ENCODE assay signal across 26 cellular contexts in genomic region chr17:54944796-54945195, GRCh38. TPM values are rescaled to one million over a fixed set of nuclear protein-coding genes. Genes with fewer than 3 reads are reported as not detected.
DNase-seq lines count a peak whose midpoint lies in the region; ATAC-seq, FAIRE-seq and TF ChIP-seq lines count a peak whose summit lies in the region.
"Had no signal": no experiment of that assay in that cellular context is flagged by ENCODE, and none has a peak within 500 bp of the region (broad histone marks: within the 10 kb centered on the region; RNA-seq: fewer than 3 reads in every experiment).

No MANE protein-coding gene starts in this region.

- no peak overlapping the region for H3K9ac ChIP-seq in mesenchymal stem cell (ENCODE audit: low read length)
- H3K9ac ChIP-seq: neural progenitor cell had no signal

- no peak overlapping the region for H2BK5ac ChIP-seq in mesenchymal stem cell (ENCODE audit: low read depth, low read length, poor library complexity, severe bottlenecking)

- H2BK120ac ChIP-seq in mesenchymal stem cell (ENCODE audit: low read depth, low read length), result no peak overlapping the region

- TF ChIP-seq CTCF in cardiac fibroblast (IDR thresholded peaks at IDR 0.05; ENCODE audit: low read depth, low read length), result no peak

- H2AFZ ChIP-seq in mesenchymal stem cell (ENCODE audit: low read depth, low read length), result no peak overlapping the region
- H2AFZ ChIP-seq: neural progenitor cell had no signal

- H2AK5ac ChIP-seq in mesenchymal stem cell (ENCODE audit: low read length, severe bottlenecking), result no peak overlapping the region

- no peak overlapping the region for H2BK15ac ChIP-seq in mesenchymal stem cell (ENCODE audit: low read depth, poor library complexity, severe bottlenecking)

- H3K4me2 ChIP-seq in mesenchymal stem cell (ENCODE audit: low read length, poor library complexity, severe bottlenecking), result no peak overlapping the region
- H3K4me2 ChIP-seq: neural progenitor cell had no signal

- no peaks in the 10 kb centered on the region for H3K9me3 ChIP-seq in mesenchymal stem cell (ENCODE audit: control insufficient read depth, low read length)
- H3K9me3 ChIP-seq: adrenal gland, MG63, mucosa of descending colon, psoas muscle, spleen, stomach, transverse colon had no signal

- no peak overlapping the region for H3K4me3 ChIP-seq in cardiac fibroblast (replicated peaks in 1 of 2; ENCODE audit: low read depth in 2 of 2, low read length in 2 of 2)
- no peak overlapping the region for H3K4me3 ChIP-seq in mesenchymal stem cell (ENCODE audit: insufficient read depth in 1 of 2, low read depth in 1 of 2, low read length in 2 of 2)
- H3K4me3 ChIP-seq: adrenal gland, MG63, mucosa of descending colon, neural progenitor cell, psoas muscle, spleen, stomach, transverse colon had no signal

- DNase-seq in EL (peak; percentile 53), RCC 7860 (ENCODE audit: low spot score) (peak; percentile 57), cardiac fibroblast (ENCODE audit: low read depth in 2 of 2) (peak; percentile 17 to 20), mesenchymal stem cell (peak; percentile 26), hepatic stellate cell (ENCODE audit: low spot score) (no peak), left ventricle myocardium superior (no peak)
- DNase-seq: activated CD4-positive, alpha-beta T cell treated with anti-CD3 and anti-CD28 coated beads, Interleukin-2, amount 50 U/mL, for 48 hours; activated T-cell treated with anti-CD3 and anti-CD28 coated beads for 4 hours; adrenal gland; caudate nucleus; CD4-positive, CD25-positive, alpha-beta regulatory T cell; GF-D8; head of caudate nucleus; MG63; mucosa of descending colon; NCI-H146; NCI-H2227 treated with DMSO at 0.1 percent for 48 hours; NCI-H82; psoas muscle; SHP77 treated with DMSO at 0.1 percent for 48 hours; spleen; stomach; transverse colon had no signal

- H4K8ac ChIP-seq in mesenchymal stem cell (ENCODE audit: low read length), result no peak overlapping the region

- H3K27me3 ChIP-seq in mesenchymal stem cell (ENCODE audit: control insufficient read depth in 1 of 2, insufficient read depth in 1 of 2, low read length in 2 of 2), result no peaks in the 10 kb centered on the region
- H3K27me3 ChIP-seq: adrenal gland, MG63, neural progenitor cell, spleen, stomach, transverse colon had no signal

- peak; percentile 11 for FAIRE-seq in RCC 7860 (lab: Jason Lieb, UNC)

- no peak overlapping the region for H4K91ac ChIP-seq in mesenchymal stem cell (ENCODE audit: low read length)

- H3K18ac ChIP-seq in mesenchymal stem cell (ENCODE audit: low read depth in 1 of 2, low read length in 2 of 2), result no peak overlapping the region

- no peak overlapping the region for H3K4ac ChIP-seq in mesenchymal stem cell (ENCODE audit: low read depth in 1 of 2, low read length in 2 of 2)

- WGBS in mesenchymal stem cell, result 74% methylated on average over 1 of the region's 1 CpG

- peak overlapping the region; percentile 60 for H3K27ac ChIP-seq in mesenchymal stem cell (ENCODE audit: low read length, poor library complexity, severe bottlenecking)
- H3K27ac ChIP-seq: adrenal gland, neural progenitor cell, psoas muscle, spleen, stomach, transverse colon had no signal

- ATAC-seq in HG03108 (IDR thresholded peaks at IDR 0.05; ENCODE audit: unreplicated experiment), result no peak
- no peak for ATAC-seq in left ventricle myocardium superior
- no peak for ATAC-seq in GM21360 (IDR thresholded peaks at IDR 0.05; ENCODE audit: unreplicated experiment)
- ATAC-seq: mucosa of descending colon, psoas muscle had no signal

- peaks cover 0 to 11% of the 10 kb centered on the region in 2 experiments for H3K36me3 ChIP-seq in mesenchymal stem cell (ENCODE audit: control insufficient read depth in 1 of 2, insufficient read depth in 2 of 2, low read depth in 1 of 2, low read length in 2 of 2)
- H3K36me3 ChIP-seq: adrenal gland, transverse colon had no signal

- H3K14ac ChIP-seq in mesenchymal stem cell (ENCODE audit: low read length in 2 of 2), result no peak overlapping the region

- peaks cover 5% of the 10 kb centered on the region for H3K79me1 ChIP-seq in mesenchymal stem cell (replicated peaks; ENCODE audit: low read length, poor library complexity, severe bottlenecking)

- H3K4me1 ChIP-seq in mesenchymal stem cell (ENCODE audit: control insufficient read depth, insufficient read depth, low read depth, low read length), result peaks cover 4% of the 10 kb centered on the region
- H3K4me1 ChIP-seq: adrenal gland, neural progenitor cell, psoas muscle, spleen, transverse colon had no signal

- H2BK12ac ChIP-seq in mesenchymal stem cell (ENCODE audit: low read length in 2 of 2), result no peak overlapping the region

- H3K23ac ChIP-seq in mesenchymal stem cell (ENCODE audit: low read length in 2 of 2), result no peak overlapping the region

- intact Hi-C loops in left ventricle myocardium superior (cut with micrococcal nuclease), result no loop called here

RNA-seq across cellular contexts. Expression of gene COX11, which starts 23.7 kb away (rescaled TPM):
- 41.2 TPM for polyA plus RNA-seq in mesenchymal stem cell (2013, experiment 1 of 2)
- polyA plus RNA-seq in mesenchymal stem cell (2013, experiment 2 of 2), result 39.8 TPM
- total RNA-seq in left ventricle myocardium superior, result 67.6 TPM

RNA-seq across cellular contexts. Expression of gene STXBP4, which starts 23.8 kb away (rescaled TPM):
- polyA plus RNA-seq in mesenchymal stem cell (2013, experiment 1 of 2), result 4.7 TPM
- polyA plus RNA-seq in mesenchymal stem cell (2013, experiment 2 of 2), result 5.6 TPM
- total RNA-seq in left ventricle myocardium superior, result 5.2 TPM

RNA-seq across cellular contexts. Expression of gene TOM1L1, which starts 44.1 kb away (rescaled TPM):
- polyA plus RNA-seq in mesenchymal stem cell (2013, experiment 1 of 2), result 20.6 TPM
- 19.9 TPM for polyA plus RNA-seq in mesenchymal stem cell (2013, experiment 2 of 2)
- total RNA-seq in left ventricle myocardium superior, result 12.1 TPM
- total RNA-seq: CD4-positive, CD25-positive, alpha-beta regulatory T cell had no signal
- polyA plus RNA-seq: CD4-positive, CD25-positive, alpha-beta regulatory T cell had no signal

Comparison
In these comparisons a context has a peak if more than half of its experiments do, and no peak if none do; other contexts are left out.
1. DNase-seq: peak in EL (single experiment), RCC 7860 (single experiment), cardiac fibroblast (2 of 2) and mesenchymal stem cell (single experiment); none in hepatic stellate cell (single experiment) and left ventricle myocardium superior (single experiment).